39 cellular contexts compared by ENCODE assay signal in the genomic region with DNA sequence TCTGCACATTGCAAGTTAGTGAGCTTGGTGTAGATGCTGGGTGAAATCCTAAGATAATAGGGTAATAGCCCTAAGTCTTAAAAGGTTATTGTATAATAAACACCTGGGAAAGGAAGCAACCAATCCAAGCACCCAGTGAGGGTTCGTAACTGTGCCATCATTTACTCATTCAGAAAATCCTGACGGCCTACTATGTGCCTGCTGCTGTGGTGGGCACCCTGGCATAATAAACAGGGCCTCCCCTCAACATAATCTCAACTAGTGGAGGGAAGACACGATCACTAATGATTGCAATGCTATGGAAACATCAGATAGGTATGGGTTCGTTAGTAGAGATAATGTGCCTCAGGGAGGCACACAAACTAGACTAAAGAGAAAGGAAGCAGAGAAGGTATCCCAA. TPM values are rescaled to one million over a fixed set of nuclear protein-coding genes. Genes with fewer than 3 reads are reported as not detected.
"Had no signal": no experiment of that assay in that cellular context is flagged by ENCODE, and none has a peak within 500 bp of the region (broad histone marks: within the 10 kb centered on the region; RNA-seq: fewer than 3 reads in every experiment).

No MANE protein-coding gene starts in this region.

- ATAC-seq: activated naive CD4-positive, alpha-beta T cell treated with anti-CD3 and anti-CD28 coated beads, Interleukin-2, amount 50 U/mL, for 72 hours; activated naive CD8-positive, alpha-beta T cell treated with anti-CD3 and anti-CD28 coated beads, Interleukin-2, amount 50 U/mL, for 24 hours; activated T-cell treated with anti-CD3 and anti-CD28 coated beads, Interleukin-2, amount 50 U/mL, for 4 hours; activated T-cell treated with anti-CD3 and anti-CD28 coated beads, Interleukin-2, amount 50 U/mL, for 72 hours; activated T-helper 17 cell treated with anti-CD3 and anti-CD28 coated beads, Interleukin-2, amount 50 U/mL, for 72 hours; body of pancreas had no signal

- H3K27ac Mint-ChIP-seq: activated naive CD4-positive, alpha-beta T cell treated with anti-CD3 and anti-CD28 coated beads, Interleukin-2, amount 10 ng/mL, durations not matched to agents 7 days and 5 days; activated naive CD4-positive, alpha-beta T cell treated with anti-CD3 and anti-CD28 coated beads, Interleukin-2, amount 50 U/mL, for 24 hours; activated naive CD4-positive, alpha-beta T cell treated with anti-CD3 and anti-CD28 coated beads, Interleukin-2, amount 50 U/mL, for 72 hours; activated naive CD8-positive, alpha-beta T cell; activated naive CD8-positive, alpha-beta T cell treated with anti-CD3 and anti-CD28 coated beads for 36 hours; activated naive CD8-positive, alpha-beta T cell treated with anti-CD3 and anti-CD28 coated beads, Interleukin-2, amount 10 ng/mL, durations not matched to agents 7 days and 5 days; activated naive CD8-positive, alpha-beta T cell treated with anti-CD3 and anti-CD28 coated beads, Interleukin-2, amount 50 U/mL, for 24 hours; activated T-cell treated with anti-CD3 and anti-CD28 coated beads, Interleukin-2, amount 50 U/mL, for 24 hours; activated T-cell treated with anti-CD3 and anti-CD28 coated beads, Interleukin-2, amount 50 U/mL, for 72 hours; activated T-helper 1 cell treated with anti-CD3 and anti-CD28 coated beads, Interleukin-12 subunit alpha, Interleukin-12 subunit beta, Interleukin-2, Interleukin-4 antibody, amounts not matched to agents 30 ng/mL and 10 ng/mL and 1 ng/mL, durations not matched to agents 14 hours and 24 hours and 36 hours; activated T-helper 17 cell treated with anti-CD3 and anti-CD28 coated beads, Interleukin-2, amount 50 U/mL, for 72 hours; activated T-helper 2 cell treated with anti-CD3 and anti-CD28 coated beads, Interferon-gamma antibody, Interleukin-2, Interleukin-4, amounts not matched to agents 10 μg/mL and 5 μg/mL and 100 μg/mL, durations not matched to agents 14 hours and 24 hours and 36 hours; brain had no signal

- H3K9me3 ChIP-seq: adrenal gland, ascending aorta, body of pancreas, breast epithelium had no signal

- H3K4me1 Mint-ChIP-seq: activated naive CD4-positive, alpha-beta T cell treated with anti-CD3 and anti-CD28 coated beads, Interleukin-2, amount 10 ng/mL, durations not matched to agents 7 days and 5 days; activated naive CD4-positive, alpha-beta T cell treated with anti-CD3 and anti-CD28 coated beads, Interleukin-2, amount 50 U/mL, for 24 hours; activated naive CD8-positive, alpha-beta T cell treated with anti-CD3 and anti-CD28 coated beads for 36 hours; activated naive CD8-positive, alpha-beta T cell treated with anti-CD3 and anti-CD28 coated beads, Interleukin-2, amount 10 ng/mL, durations not matched to agents 7 days and 5 days; activated naive CD8-positive, alpha-beta T cell treated with anti-CD3 and anti-CD28 coated beads, Interleukin-2, amount 50 U/mL, for 24 hours; activated T-helper 17 cell treated with anti-CD3 and anti-CD28 coated beads, Interleukin-2, amount 50 U/mL, for 72 hours; central memory CD8-positive, alpha-beta T cell had no signal

- H3K27me3 Mint-ChIP-seq: activated naive CD4-positive, alpha-beta T cell treated with anti-CD3 and anti-CD28 coated beads, Interleukin-2, amount 10 ng/mL, durations not matched to agents 7 days and 5 days; activated naive CD4-positive, alpha-beta T cell treated with anti-CD3 and anti-CD28 coated beads, Interleukin-2, amount 50 U/mL, for 24 hours; activated naive CD8-positive, alpha-beta T cell; activated naive CD8-positive, alpha-beta T cell treated with anti-CD3 and anti-CD28 coated beads for 36 hours; activated naive CD8-positive, alpha-beta T cell treated with anti-CD3 and anti-CD28 coated beads, Interleukin-2, amount 10 ng/mL, durations not matched to agents 7 days and 5 days; activated T-helper 17 cell treated with anti-CD3 and anti-CD28 coated beads, Interleukin-2, amount 50 U/mL, for 72 hours; brain; central memory CD8-positive, alpha-beta T cell had no signal

- H3K27me3 ChIP-seq: adrenal gland, ascending aorta, body of pancreas, brain microvascular endothelial cell, breast epithelium, cardiac muscle cell had no signal

- H3K36me3 ChIP-seq: adrenal gland, ascending aorta, brain microvascular endothelial cell, breast epithelium, cardiac muscle cell had no signal

- H3K36me3 Mint-ChIP-seq: activated naive CD4-positive, alpha-beta T cell treated with anti-CD3 and anti-CD28 coated beads, Interleukin-2, amount 10 ng/mL, durations not matched to agents 7 days and 5 days; activated naive CD4-positive, alpha-beta T cell treated with anti-CD3 and anti-CD28 coated beads, Interleukin-2, amount 50 U/mL, for 24 hours; activated naive CD4-positive, alpha-beta T cell treated with anti-CD3 and anti-CD28 coated beads, Interleukin-2, amount 50 U/mL, for 72 hours; activated naive CD8-positive, alpha-beta T cell; activated naive CD8-positive, alpha-beta T cell treated with anti-CD3 and anti-CD28 coated beads for 36 hours; activated naive CD8-positive, alpha-beta T cell treated with anti-CD3 and anti-CD28 coated beads, Interleukin-2, amount 10 ng/mL, durations not matched to agents 7 days and 5 days; brain had no signal

- H3K27ac ChIP-seq: adrenal gland, ascending aorta, body of pancreas, brain microvascular endothelial cell, breast epithelium, cardiac muscle cell had no signal

- FAIRE-seq: astrocyte, bronchial epithelial cell had no signal

- H3K4me1 ChIP-seq: adrenal gland, ascending aorta, body of pancreas, breast epithelium had no signal

- DNase-seq: activated effector memory CD4-positive, alpha-beta T cell treated with anti-CD3 and anti-CD28 coated beads, Interleukin-2, amount 50 U/mL, for 16 hours; activated effector memory CD4-positive, alpha-beta T cell treated with Interleukin-2 at 50 U/mL for 16 hours; activated gamma-delta T cell; activated gamma-delta T cell treated with Interleukin-2 at 50 U/mL for 16 hours; activated naive CD4-positive, alpha-beta T cell; activated naive CD4-positive, alpha-beta T cell treated with anti-CD3 and anti-CD28 coated beads, Interleukin-2, amount 10 ng/mL, durations not matched to agents 7 days and 5 days; activated naive CD4-positive, alpha-beta T cell treated with anti-CD3 and anti-CD28 coated beads, Interleukin-2, amount 50 U/mL, for 16 hours; activated naive CD4-positive, alpha-beta T cell treated with Interleukin-2 at 50 U/mL for 16 hours; activated naive CD8-positive, alpha-beta T cell treated with anti-CD3 and anti-CD28 coated beads for 36 hours; activated naive CD8-positive, alpha-beta T cell treated with anti-CD3 and anti-CD28 coated beads, Interleukin-2, amount 10 ng/mL, durations not matched to agents 7 days and 5 days; activated naive CD8-positive, alpha-beta T cell treated with anti-CD3 and anti-CD28 coated beads, Interleukin-2, amount 50 U/mL, for 24 hours; activated T-cell treated with anti-CD3 and anti-CD28 coated beads, Interleukin-2, amount 50 U/mL, for 1 hour; activated T-cell treated with anti-CD3 and anti-CD28 coated beads, Interleukin-2, amount 50 U/mL, for 24 hours; activated T-cell treated with anti-CD3 and anti-CD28 coated beads, Interleukin-2, amount 50 U/mL, for 4 hours; activated T-cell treated with anti-CD3 and anti-CD28 coated beads, Interleukin-2, amount 50 U/mL, for 48 hours; activated T-cell treated with anti-CD3 and anti-CD28 coated beads, Interleukin-2, amount 50 U/mL, for 72 hours; adrenal gland; amniotic stem cell; amygdala; anterior cingulate cortex; aorta; body of pancreas; brain microvascular endothelial cell; caudate nucleus; central memory CD4-positive, alpha-beta T cell; cerebellar nuclear complex had no signal

- H3K9me3 Mint-ChIP-seq: activated naive CD4-positive, alpha-beta T cell treated with anti-CD3 and anti-CD28 coated beads, Interleukin-2, amount 10 ng/mL, durations not matched to agents 7 days and 5 days; activated naive CD4-positive, alpha-beta T cell treated with anti-CD3 and anti-CD28 coated beads, Interleukin-2, amount 50 U/mL, for 24 hours; activated naive CD4-positive, alpha-beta T cell treated with anti-CD3 and anti-CD28 coated beads, Interleukin-2, amount 50 U/mL, for 72 hours; activated naive CD8-positive, alpha-beta T cell treated with anti-CD3 and anti-CD28 coated beads, Interleukin-2, amount 50 U/mL, for 24 hours; activated T-cell treated with anti-CD3 and anti-CD28 coated beads, Interleukin-2, amount 50 U/mL, for 24 hours; activated T-cell treated with anti-CD3 and anti-CD28 coated beads, Interleukin-2, amount 50 U/mL, for 4 hours; activated T-cell treated with anti-CD3 and anti-CD28 coated beads, Interleukin-2, amount 50 U/mL, for 72 hours; activated T-helper 1 cell treated with anti-CD3 and anti-CD28 coated beads, Interleukin-12 subunit alpha, Interleukin-12 subunit beta, Interleukin-2, Interleukin-4 antibody, amounts not matched to agents 30 ng/mL and 10 ng/mL and 1 ng/mL, durations not matched to agents 14 hours and 24 hours and 36 hours; activated T-helper 17 cell treated with anti-CD3 and anti-CD28 coated beads, Interleukin-2, amount 50 U/mL, for 72 hours; activated T-helper 2 cell treated with anti-CD3 and anti-CD28 coated beads, Interferon-gamma antibody, Interleukin-2, Interleukin-4, amounts not matched to agents 10 μg/mL and 5 μg/mL and 100 μg/mL, durations not matched to agents 14 hours and 24 hours and 36 hours; central memory CD8-positive, alpha-beta T cell had no signal

- H3K4me3 Mint-ChIP-seq: activated naive CD4-positive, alpha-beta T cell treated with anti-CD3 and anti-CD28 coated beads, Interleukin-2, amount 10 ng/mL, durations not matched to agents 7 days and 5 days; activated naive CD4-positive, alpha-beta T cell treated with anti-CD3 and anti-CD28 coated beads, Interleukin-2, amount 50 U/mL, for 24 hours; activated naive CD8-positive, alpha-beta T cell; activated naive CD8-positive, alpha-beta T cell treated with anti-CD3 and anti-CD28 coated beads for 36 hours; activated naive CD8-positive, alpha-beta T cell treated with anti-CD3 and anti-CD28 coated beads, Interleukin-2, amount 10 ng/mL, durations not matched to agents 7 days and 5 days; activated naive CD8-positive, alpha-beta T cell treated with anti-CD3 and anti-CD28 coated beads, Interleukin-2, amount 50 U/mL, for 24 hours; activated T-cell treated with anti-CD3 and anti-CD28 coated beads, Interleukin-2, amount 50 U/mL, for 24 hours; activated T-cell treated with anti-CD3 and anti-CD28 coated beads, Interleukin-2, amount 50 U/mL, for 4 hours; activated T-cell treated with anti-CD3 and anti-CD28 coated beads, Interleukin-2, amount 50 U/mL, for 72 hours; activated T-helper 1 cell treated with anti-CD3 and anti-CD28 coated beads, Interleukin-12 subunit alpha, Interleukin-12 subunit beta, Interleukin-2, Interleukin-4 antibody, amounts not matched to agents 30 ng/mL and 10 ng/mL and 1 ng/mL, durations not matched to agents 14 hours and 24 hours and 36 hours; activated T-helper 17 cell treated with anti-CD3 and anti-CD28 coated beads, Interleukin-2, amount 50 U/mL, for 72 hours; brain; central memory CD8-positive, alpha-beta T cell had no signal

- H3K4me3 ChIP-seq: adrenal gland, ascending aorta, body of pancreas, breast epithelium, cardiac muscle cell had no signal

RNA-seq across cellular contexts. Expression of a gene that starts 48.9 kb away (rescaled TPM):
- total RNA-seq: activated naive CD4-positive, alpha-beta T cell treated with anti-CD3 and anti-CD28 coated beads, Interleukin-2, amount 50 U/mL, for 72 hours; activated naive CD8-positive, alpha-beta T cell treated with anti-CD3 and anti-CD28 coated beads for 36 hours; activated naive CD8-positive, alpha-beta T cell treated with anti-CD3 and anti-CD28 coated beads, Interleukin-2, amount 10 ng/mL, durations not matched to agents 7 days and 5 days; activated T-cell treated with anti-CD3 and anti-CD28 coated beads, Interleukin-2, amount 50 U/mL, for 4 hours; activated T-cell treated with anti-CD3 and anti-CD28 coated beads, Interleukin-2, amount 50 U/mL, for 72 hours; activated T-helper 1 cell treated with anti-CD3 and anti-CD28 coated beads, Interleukin-12 subunit alpha, Interleukin-12 subunit beta, Interleukin-2, Interleukin-4 antibody, amounts not matched to agents 30 ng/mL and 10 ng/mL and 1 ng/mL, durations not matched to agents 14 hours and 24 hours and 36 hours; activated T-helper 17 cell treated with anti-CD3 and anti-CD28 coated beads, Interleukin-2, amount 50 U/mL, for 72 hours; activated T-helper 2 cell treated with anti-CD3 and anti-CD28 coated beads, Interferon-gamma antibody, Interleukin-2, Interleukin-4, amounts not matched to agents 10 μg/mL and 5 μg/mL and 100 μg/mL, durations not matched to agents 14 hours and 24 hours and 36 hours; bronchial epithelial cell had no signal
